1 cellular context compared by ENCODE assay signal in genomic region chr10:1920127-1920526, GRCh38.
TF ChIP-seq lines count a peak whose summit lies in the region.

No MANE protein-coding gene starts in this region.

TF ChIP-seq in GM12878, 131 proteins besides CTCF, POLR2A, EP300 and RAD21 (continued from another document):
- TF ChIP-seq E4F1 (IDR thresholded peaks at IDR 0.05; ENCODE audit: borderline replicate concordance, partially characterized antibody) (no peak), MYC (IDR thresholded peaks at IDR 0.05; ENCODE audit: insufficient read depth, insufficient read length, insufficient replicate concordance, low read length, severe bottlenecking) (no peak), IRF3 (IDR thresholded peaks at IDR 0.05) (no peak), SMAD1 (IDR thresholded peaks at IDR 0.05; ENCODE audit: low read depth, partially characterized antibody) (no peak), ZNF384 (IDR thresholded peaks at IDR 0.05; ENCODE audit: borderline replicate concordance, low read depth, low read length) (no peak), ZBTB40 (IDR thresholded peaks at IDR 0.05; ENCODE audit: borderline replicate concordance) (no peak), IRF4 (IDR thresholded peaks at IDR 0.05; ENCODE audit: low read depth, low read length) (no peak), CUX1 (IDR thresholded peaks at IDR 0.05; ENCODE audit: insufficient replicate concordance, low read depth, low read length) (no peak), PAX5 (IDR thresholded peaks at IDR 0.05; ENCODE audit: borderline replicate concordance, low read depth, low read length) (no peak), ATF7 (IDR thresholded peaks at IDR 0.05; ENCODE audit: low read depth) (no peak), MTA3 (IDR thresholded peaks at IDR 0.05; ENCODE audit: borderline replicate concordance, low read length) (no peak), FOXK2 (IDR thresholded peaks at IDR 0.05) (no peak), ESRRA (IDR thresholded peaks at IDR 0.05; ENCODE audit: low read length) (no peak), ZNF622 (IDR thresholded peaks at IDR 0.05) (no peak), PRDM15 (CRISPR knock-in tag; IDR thresholded peaks at IDR 0.05) (no peak)
